Comparison of ENCODE assay signal across 9 cellular contexts in genomic region chr3:129282727-129283327, GRCh38. TPM values are rescaled to one million over a fixed set of nuclear protein-coding genes. Genes with fewer than 3 reads are reported as not detected.
DNase-seq lines count a peak whose midpoint lies in the region; ATAC-seq, FAIRE-seq and TF ChIP-seq lines count a peak whose summit lies in the region.
"Had no signal": no experiment of that assay in that cellular context is flagged by ENCODE, and none has a peak within 500 bp of the region (broad histone marks: within the 10 kb centered on the region; RNA-seq: fewer than 3 reads in every experiment).

No MANE protein-coding gene starts in this region.

- H2AK9ac ChIP-seq in IMR-90 (replicated peaks; ENCODE audit: low read depth, low read length, poor library complexity) = no peak overlapping the region

- no peak overlapping the region for H3K27ac Mint-ChIP-seq in nephron progenitor cell

- no peak for TF ChIP-seq RAD21 in IMR-90 (IDR thresholded peaks at IDR 0.05; ENCODE audit: low read length)

- TF ChIP-seq CTCF in GM12864 (IDR thresholded peaks at IDR 0.05; ENCODE audit: low read depth, low read length, missing control alignments) (no peak), IMR-90 (conservative IDR thresholded peaks at IDR 0.05; ENCODE audit: low read depth, low read length) (no peak), cardiac fibroblast (IDR thresholded peaks at IDR 0.05; ENCODE audit: low read depth, low read length) (no peak), nephron progenitor cell (IDR thresholded peaks at IDR 0.05) (no peak)

- H3K56ac ChIP-seq in IMR-90 (ENCODE audit: extremely low read depth, insufficient read depth, low read length) = no peak overlapping the region

- no peak for FAIRE-seq in RCC 7860 (lab: Jason Lieb, UNC)

- in situ Hi-C loops in IMR-90 (cut with MboI; ENCODE audit: low sequenced_read_pairs) = no loop called here

- dilution Hi-C loops in IMR-90 (cut with HindIII; ENCODE audit: low sequenced_read_pairs, unreplicated experiment) = no loop called here

- peaks cover 50% of the 10 kb centered on the region for H3K36me3 Mint-ChIP-seq in nephron progenitor cell (ENCODE audit: low read depth)

- no peaks in the 10 kb centered on the region for H3K9me3 ChIP-seq in IMR-90 (ENCODE audit: control insufficient read depth, insufficient read depth, low read length)
- H3K9me3 ChIP-seq: thoracic aorta had no signal

- H2BK20ac ChIP-seq in IMR-90 (ENCODE audit: low read depth, low read length) = no peak overlapping the region

- H2BK15ac ChIP-seq in IMR-90 (ENCODE audit: low read depth, low read length) = no peak overlapping the region

- H4K91ac ChIP-seq in IMR-90 (ENCODE audit: insufficient read depth, low read depth, low read length) = no peak overlapping the region

- H3K4me3 Mint-ChIP-seq in nephron progenitor cell = no peak overlapping the region

- H2BK120ac ChIP-seq in IMR-90 (ENCODE audit: low read depth, low read length) = no peak overlapping the region

- TF ChIP-seq POLR2A in IMR-90 (IDR thresholded peaks at IDR 0.05; ENCODE audit: low read depth, low read length) = no peak

- H3K27me3 Mint-ChIP-seq in nephron progenitor cell (ENCODE audit: low read depth, poor library complexity) = peaks cover 1% of the 10 kb centered on the region

- H3K18ac ChIP-seq in IMR-90 (ENCODE audit: low read depth, low read length) = no peak overlapping the region

- H3K9ac ChIP-seq in IMR-90 (ENCODE audit: low read depth, low read length) = no peak overlapping the region

- H3K14ac ChIP-seq in IMR-90 (replicated peaks; ENCODE audit: low read depth, low read length) = no peak overlapping the region

- H3K9me1 ChIP-seq in IMR-90 (ENCODE audit: insufficient read depth, low read length) = peaks cover 4% of the 10 kb centered on the region; the same call in 1 of the 2 replicates

- H3K4me1 Mint-ChIP-seq in nephron progenitor cell = peaks cover 30% of the 10 kb centered on the region

- no peak overlapping the region for H4K5ac ChIP-seq in IMR-90 (ENCODE audit: low read depth, low read length)

- H3K4me3 ChIP-seq in GM12864 (ENCODE audit: low read depth, low read length) (no peak overlapping the region; the same call in 1 of the 2 replicates), IMR-90 (ENCODE audit: insufficient read depth, low read depth, low read length) (no peak overlapping the region), cardiac fibroblast (replicated peaks in 1 of 2; ENCODE audit: low read depth in 2 of 2, low read length in 2 of 2) (no peak overlapping the region)
- H3K4me3 ChIP-seq: thoracic aorta had no signal

- H4K20me1 ChIP-seq in IMR-90 (ENCODE audit: insufficient read depth, low read length) = peaks cover 7% of the 10 kb centered on the region; the same call in 1 of the 2 replicates

- no peak overlapping the region for H3K4me2 ChIP-seq in IMR-90 (ENCODE audit: low read depth, low read length)

- peaks cover 5% of the 10 kb centered on the region for H3K36me3 ChIP-seq in IMR-90 (ENCODE audit: control insufficient read depth, insufficient read depth, low read length)
- H3K36me3 ChIP-seq: thoracic aorta had no signal

- peak; percentile 60 for ATAC-seq in GM21526 (IDR thresholded peaks at IDR 0.05; ENCODE audit: low FRiP score, unreplicated experiment)
- no peak for ATAC-seq in IMR-90 (ENCODE audit: low read depth)
- ATAC-seq in left cardiac atrium = no peak

- no peak overlapping the region for H2AK5ac ChIP-seq in IMR-90 (ENCODE audit: low read depth, low read length)

- POLR2A ChIA-PET in IMR-90 (lab: Charles Lee; ENCODE audit: unreplicated experiment) = no interaction called here

- H3K23ac ChIP-seq in IMR-90 (ENCODE audit: low read depth, low read length) = no peak overlapping the region

- H2AFZ ChIP-seq in IMR-90 (replicated peaks; ENCODE audit: low read length, poor library complexity) = no peak overlapping the region

- no peak overlapping the region for H3K27ac ChIP-seq in IMR-90 (ENCODE audit: insufficient read depth, low read length)
- H3K27ac ChIP-seq: thoracic aorta had no signal

- no peaks in the 10 kb centered on the region for H3K27me3 ChIP-seq in IMR-90 (ENCODE audit: control insufficient read depth, insufficient read depth, low read length)

- no peak overlapping the region for H3K4ac ChIP-seq in IMR-90 (ENCODE audit: low read depth, low read length)

- no peak overlapping the region for H4K8ac ChIP-seq in IMR-90 (ENCODE audit: low read depth in 2 of 2, low read length in 2 of 2)

- H3K9me3 Mint-ChIP-seq in nephron progenitor cell = no peaks in the 10 kb centered on the region

- peaks cover 6% of the 10 kb centered on the region; the same call in 1 of the 2 replicates for H3K4me1 ChIP-seq in IMR-90 (ENCODE audit: control insufficient read depth, insufficient read depth, low read length)

- no peak overlapping the region for H2BK5ac ChIP-seq in IMR-90 (ENCODE audit: low read depth, low read length, poor library complexity, severe bottlenecking)

- CTCF ChIA-PET in IMR-90 (lab: Yijun Ruan, JAX) = interaction anchor here (0.6 kb wide), 1 partner anchor 193 kb away, joined by 3 read pairs; no protein-coding TSS in a partner anchor

- DNase-seq in GM12864 (ENCODE audit: low read depth) (peak; percentile 89), IMR-90 (peak; percentile 47), cardiac fibroblast (ENCODE audit: low read depth in 2 of 2) (peak; percentile 58 to 89), Kasumi-1 (lab: John Stamatoyannopoulos, UW) (no peak), nephron progenitor cell (no peak), left cardiac atrium (no peak), RCC 7860 (ENCODE audit: low spot score) (no peak)

- no TSS peak for BruUV-seq in IMR-90 (replicated peaks; lab: Mats Ljungman, UMichigan)

- intact Hi-C loops in IMR-90 (cut with micrococcal nuclease) (no loop called here), left cardiac atrium (cut with DNase I) (no loop called here)

- H3K79me1 ChIP-seq in IMR-90 (ENCODE audit: low read depth in 1 of 2, low read length in 2 of 2) = peaks cover 16 to 24% of the 10 kb centered on the region in 2 experiments

- WGBS in IMR-90 (ENCODE audit: extremely low coverage in 2 of 2, insufficient read length in 1 of 2), 2 experiments = no CpG with 5 or more reads among the region's 6 CpGs

TF ChIP-seq in IMR-90, 13 proteins besides CTCF, POLR2A, EP300 and RAD21:
- TF ChIP-seq CEBPB (IDR thresholded peaks at IDR 0.05; ENCODE audit: low read depth, low read length) (peak; percentile 82), MXI1 (IDR thresholded peaks at IDR 0.05; ENCODE audit: borderline replicate concordance, low read depth, low read length) (no peak), CHD1 (IDR thresholded peaks at IDR 0.05; ENCODE audit: low read depth, low read length) (no peak), SMC3 (IDR thresholded peaks at IDR 0.05; ENCODE audit: low read depth, low read length) (no peak), RFX5 (IDR thresholded peaks at IDR 0.05; ENCODE audit: low read depth, low read length) (no peak), NFE2L2 (IDR thresholded peaks at IDR 0.05; ENCODE audit: low read depth, low read length) (no peak)

RNA-seq across cellular contexts. Expression of gene HMCES, which starts 4.2 kb away (rescaled TPM):
- 25.8 and 26.0 TPM in 2 replicates for total RNA-seq in IMR-90 (2012; rRNA removed)
- polyA plus RNA-seq in IMR-90 (2012; rRNA removed) = 25.9 and 30.5 TPM in 2 replicates
- 16.8 and 25.4 TPM in 2 replicates for polyA plus RNA-seq in IMR-90 (2012; cell fraction: cytosol; rRNA removed)
- polyA plus RNA-seq in IMR-90 (2012; cell fraction: nucleus; rRNA removed; ENCODE audit: low replicate concordance) = 11.2 and 17.5 TPM in 2 replicates
- 10 to 100 TPM; 44.6 to 46.7 TPM for total RNA-seq in left cardiac atrium

RNA-seq across cellular contexts. Expression of gene COPG1, which starts 33.4 kb away (rescaled TPM):
- total RNA-seq in IMR-90 (2012; rRNA removed) = 440 and 446 TPM in 2 replicates
- polyA plus RNA-seq in IMR-90 (2012; rRNA removed) = 179 and 203 TPM in 2 replicates
- 129 and 134 TPM in 2 replicates for polyA plus RNA-seq in IMR-90 (2012; cell fraction: cytosol; rRNA removed)
- 177 and 240 TPM in 2 replicates for polyA plus RNA-seq in IMR-90 (2012; cell fraction: nucleus; rRNA removed; ENCODE audit: low replicate concordance)
- total RNA-seq in left cardiac atrium = 100 to 1,000 TPM; 109 to 149 TPM

Comparison
In these comparisons a context has a peak if more than half of its experiments do, and no peak if none do; other contexts are left out.
1. DNase-seq: peak in GM12864 (single experiment), IMR-90 (single experiment) and cardiac fibroblast (2 of 2); none in Kasumi-1 (0 of 2), nephron progenitor cell (single experiment), left cardiac atrium (single experiment) and RCC 7860 (single experiment).